21 cellular contexts compared by ENCODE assay signal in the genomic region with DNA sequence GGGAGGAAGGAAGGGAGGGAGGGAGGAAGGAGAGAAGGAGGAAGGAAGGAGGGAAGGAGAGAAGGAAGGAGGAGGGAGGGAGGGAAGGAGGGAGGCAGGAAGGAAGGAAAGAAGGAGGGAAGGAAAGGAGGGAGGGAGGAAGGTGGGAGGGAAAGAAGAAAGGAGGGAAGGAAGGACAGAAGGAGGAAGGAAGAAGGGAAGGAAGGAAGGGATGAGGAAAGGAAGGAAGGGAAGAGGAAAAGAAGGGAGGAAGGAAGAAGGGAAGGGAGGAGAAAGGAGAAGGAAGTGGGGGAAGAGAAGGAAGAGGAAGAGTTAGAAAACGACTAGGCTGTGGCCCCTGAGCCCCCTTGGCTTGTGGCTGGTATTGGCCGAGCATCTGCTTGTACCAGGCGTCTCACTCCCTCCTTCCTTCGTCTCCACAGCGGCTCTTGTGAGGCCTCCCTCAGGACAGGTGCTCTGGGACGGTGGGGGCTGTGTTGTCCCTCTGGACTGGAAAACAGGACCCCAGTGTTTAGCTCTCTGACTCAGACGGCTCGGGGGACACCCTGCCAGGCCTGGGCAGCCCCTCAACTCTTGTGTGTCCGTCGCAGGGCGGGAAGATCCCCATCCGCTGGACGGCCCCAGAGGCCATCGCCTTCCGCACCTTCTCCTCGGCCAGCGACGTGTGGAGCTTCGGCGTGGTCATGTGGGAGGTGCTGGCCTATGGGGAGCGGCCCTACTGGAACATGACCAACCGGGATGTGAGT. TPM values are rescaled to one million over a fixed set of nuclear protein-coding genes. Genes with fewer than 3 reads are reported as not detected.
DNase-seq lines count a peak whose midpoint lies in the region; ATAC-seq and TF ChIP-seq lines count a peak whose summit lies in the region.
"Had no signal": no experiment of that assay in that cellular context is flagged by ENCODE, and none has a peak within 500 bp of the region (broad histone marks: within the 10 kb centered on the region; RNA-seq: fewer than 3 reads in every experiment).

No MANE protein-coding gene starts in this region.

- POLR2A ChIA-PET in WTC11 (lab: Charles Lee): interaction anchor here (0.6 kb wide), 1 partner anchor 74 kb away, joined by 3 read pairs; no protein-coding TSS in a partner anchor
- POLR2A ChIA-PET in activated CD4-positive, alpha-beta T cell treated with anti-CD3 and anti-CD28 coated beads, Interleukin-2, amount 10 ng/mL, durations not matched to agents 7 days and 5 days (lab: Charles Lee): no interaction called here

- CTCF ChIA-PET in WTC11 (lab: Charles Lee): interaction anchor here (0.6 kb wide), 1 partner anchor 41 kb away, joined by 3 read pairs; no protein-coding TSS in a partner anchor
- CTCF ChIA-PET in activated CD4-positive, alpha-beta T cell treated with anti-CD3 and anti-CD28 coated beads, Interleukin-2, amount 10 ng/mL, durations not matched to agents 7 days and 5 days (lab: Charles Lee): interaction anchor here (0.6 kb wide), 1 partner anchor 149 kb away, joined by 3 read pairs; a partner anchor contains a TSS

- no peak overlapping the region for H3K4me3 Mint-ChIP-seq in WTC11
- H3K4me3 Mint-ChIP-seq in activated CD4-positive, alpha-beta T cell treated with anti-CD3 and anti-CD28 coated beads, Interleukin-2, amount 10 ng/mL, durations not matched to agents 7 days and 5 days: no peak overlapping the region
- H3K4me3 Mint-ChIP-seq: activated B cell treated with CpG ODN at 0.5 μM for 24 hours; activated naive CD8-positive, alpha-beta T cell; activated T-cell treated with anti-CD3 and anti-CD28 coated beads, Interleukin-2, amount 50 U/mL, for 72 hours had no signal

- no peak for TF ChIP-seq RAD21 in Ishikawa (IDR thresholded peaks at IDR 0.05; ENCODE audit: low read depth)

- no peak overlapping the region for H2BK12ac ChIP-seq in neuronal stem cell (ENCODE audit: low read length)

- no CpG with 5 or more reads among the region's 22 CpGs for WGBS in neuronal stem cell (ENCODE audit: extremely low coverage in 2 of 2, insufficient read length in 2 of 2, insufficient replicate concordance in 1 of 2), 2 donors

- H3K27ac Mint-ChIP-seq in WTC11: no peak overlapping the region
- H3K27ac Mint-ChIP-seq in activated CD4-positive, alpha-beta T cell treated with anti-CD3 and anti-CD28 coated beads, Interleukin-2, amount 10 ng/mL, durations not matched to agents 7 days and 5 days: no peak overlapping the region
- H3K27ac Mint-ChIP-seq: activated B cell treated with CpG ODN at 0.5 μM for 24 hours; activated naive CD8-positive, alpha-beta T cell; activated T-cell treated with anti-CD3 and anti-CD28 coated beads, Interleukin-2, amount 50 U/mL, for 72 hours had no signal

- no peak overlapping the region for H2BK15ac ChIP-seq in neuronal stem cell (ENCODE audit: low read length)

- H3K4me2 ChIP-seq in neuronal stem cell (ENCODE audit: insufficient read depth, low read length, poor library complexity, severe bottlenecking): no peak overlapping the region

- no peak for TF ChIP-seq CTCF in WTC11 (IDR thresholded peaks at IDR 0.05)

- H3K18ac ChIP-seq in neuronal stem cell (ENCODE audit: low read length): peak overlapping the region; percentile 41

- H3K79me1 ChIP-seq in neuronal stem cell (ENCODE audit: low read depth, low read length): no peaks in the 10 kb centered on the region

- no peak overlapping the region for H4K91ac ChIP-seq in neuronal stem cell (ENCODE audit: low read depth, low read length, poor library complexity)

- peak overlapping the region; percentile 90 for H3K14ac ChIP-seq in neuronal stem cell (ENCODE audit: low read length)

- H3K9me3 Mint-ChIP-seq in WTC11: no peaks in the 10 kb centered on the region
- H3K9me3 Mint-ChIP-seq in activated CD4-positive, alpha-beta T cell treated with anti-CD3 and anti-CD28 coated beads, Interleukin-2, amount 10 ng/mL, durations not matched to agents 7 days and 5 days: no peaks in the 10 kb centered on the region
- H3K9me3 Mint-ChIP-seq: activated B cell treated with CpG ODN at 0.5 μM for 24 hours; activated T-cell treated with anti-CD3 and anti-CD28 coated beads, Interleukin-2, amount 50 U/mL, for 72 hours had no signal

- no peak overlapping the region for H2BK5ac ChIP-seq in neuronal stem cell (ENCODE audit: low read length)

- no peak overlapping the region for H2BK120ac ChIP-seq in neuronal stem cell (ENCODE audit: low read depth, low read length)

- H2AFZ ChIP-seq in neuronal stem cell (ENCODE audit: low read length): no peak overlapping the region

- no peaks in the 10 kb centered on the region for H3K4me1 ChIP-seq in neuronal stem cell (ENCODE audit: control insufficient read depth in 2 of 2, insufficient read depth in 1 of 2, low read depth in 1 of 2, low read length in 2 of 2)
- H3K4me1 ChIP-seq: heart right ventricle, lower lobe of right lung had no signal

- peaks cover 0 to 57% (median 0%) of the 10 kb centered on the region in 3 experiments for H3K27me3 ChIP-seq in neuronal stem cell (ENCODE audit: control insufficient read depth in 3 of 3, insufficient read depth in 3 of 3, low read depth in 1 of 3, low read length in 3 of 3)

- no peaks in the 10 kb centered on the region for H3K36me3 ChIP-seq in neuronal stem cell (replicated peaks in 1 of 2; ENCODE audit: control insufficient read depth in 2 of 2, insufficient read depth in 2 of 2, low read length in 2 of 2)
- H3K36me3 ChIP-seq: heart right ventricle, lower lobe of right lung had no signal

- H3K4me1 Mint-ChIP-seq in WTC11: no peaks in the 10 kb centered on the region
- H3K4me1 Mint-ChIP-seq in activated CD4-positive, alpha-beta T cell treated with anti-CD3 and anti-CD28 coated beads, Interleukin-2, amount 10 ng/mL, durations not matched to agents 7 days and 5 days: no peaks in the 10 kb centered on the region
- H3K4me1 Mint-ChIP-seq: activated B cell treated with CpG ODN at 0.5 μM for 24 hours had no signal

- no peaks in the 10 kb centered on the region for H3K9me3 ChIP-seq in neuronal stem cell (replicated peaks in 1 of 2; ENCODE audit: control insufficient read depth in 2 of 2, insufficient read depth in 1 of 2, low read depth in 1 of 2, low read length in 2 of 2)
- H3K9me3 ChIP-seq: heart right ventricle, lower lobe of right lung had no signal

- no peak overlapping the region for H2AK5ac ChIP-seq in neuronal stem cell (ENCODE audit: low read depth, low read length)

- peak; percentile 89 for ATAC-seq in WTC11
- ATAC-seq: activated T-cell treated with anti-CD3 and anti-CD28 coated beads, Interleukin-2, amount 50 U/mL, for 72 hours had no signal

- H3K36me3 Mint-ChIP-seq in WTC11: no peaks in the 10 kb centered on the region
- no peaks in the 10 kb centered on the region for H3K36me3 Mint-ChIP-seq in activated CD4-positive, alpha-beta T cell treated with anti-CD3 and anti-CD28 coated beads, Interleukin-2, amount 10 ng/mL, durations not matched to agents 7 days and 5 days (ENCODE audit: low read depth)
- H3K36me3 Mint-ChIP-seq: activated naive CD8-positive, alpha-beta T cell had no signal

- H3K9ac ChIP-seq in neuronal stem cell (ENCODE audit: low read depth, low read length, poor library complexity): no peak overlapping the region

- no peak overlapping the region for H3K4ac ChIP-seq in neuronal stem cell (ENCODE audit: low read length)

- H3K27me3 Mint-ChIP-seq in WTC11 (ENCODE audit: low read depth): peaks cover 5% of the 10 kb centered on the region; the same call in 1 of the 2 replicates
- peaks cover 8% of the 10 kb centered on the region for H3K27me3 Mint-ChIP-seq in activated CD4-positive, alpha-beta T cell treated with anti-CD3 and anti-CD28 coated beads, Interleukin-2, amount 10 ng/mL, durations not matched to agents 7 days and 5 days

- H4K8ac ChIP-seq in neuronal stem cell (ENCODE audit: low read depth, low read length): no peak overlapping the region

- no peak overlapping the region for H3K4me3 ChIP-seq in neuronal stem cell (ENCODE audit: low read length in 2 of 2)
- H3K4me3 ChIP-seq: heart right ventricle, lower lobe of right lung had no signal

- DNase-seq in DMS53 (lab: John Stamatoyannopoulos, UW) (peak; percentile 94), WTC11 (ENCODE audit: low spot score) (peak; percentile 46), neuronal stem cell (ENCODE audit: low spot score) (no peak), retina (no peak), AG08396 (ENCODE audit: low spot score) (no peak)
- no peak for DNase-seq in activated CD4-positive, alpha-beta T cell treated with anti-CD3 and anti-CD28 coated beads, Interleukin-2, amount 10 ng/mL, durations not matched to agents 7 days and 5 days
- DNase-seq: activated B cell treated with CpG ODN at 0.5 μM for 24 hours; activated T-cell treated with anti-CD3 and anti-CD28 coated beads, Interleukin-2, amount 50 U/mL, for 72 hours; AML-193; GF-D8; GOT3; heart right ventricle; IMR-90; lower lobe of right lung; MV-4-11; NCI-H2107; occipital lobe; right cardiac atrium; T-helper 2 cell had no signal

- no peak overlapping the region for H3K23ac ChIP-seq in neuronal stem cell (ENCODE audit: low read depth, low read length, poor library complexity)

- H3K27ac ChIP-seq in neuronal stem cell (replicated peaks; ENCODE audit: low read length): no peak overlapping the region
- H3K27ac ChIP-seq: heart right ventricle, lower lobe of right lung had no signal

- TF ChIP-seq EP300 in Ishikawa (IDR thresholded peaks at IDR 0.05; ENCODE audit: borderline replicate concordance): no peak

TF ChIP-seq in Ishikawa, 13 proteins besides CTCF, POLR2A, EP300 and RAD21 (continues in another document):
- TF ChIP-seq FOXM1 (IDR thresholded peaks at IDR 0.05; ENCODE audit: borderline replicate concordance, low read depth): no peak
- TF ChIP-seq EGR1 (IDR thresholded peaks at IDR 0.05): no peak

RNA-seq across cellular contexts. Expression of a gene that starts 36.2 kb away (rescaled TPM):
- 0.50 to 0.92 TPM (median 0.76 TPM) in 3 replicates for total RNA-seq in WTC11 (2021)
- polyA plus RNA-seq in neuronal stem cell (2013, experiment 1 of 2): not detected
- polyA plus RNA-seq in neuronal stem cell (2013, experiment 2 of 2): not detected
- not detected for total RNA-seq in activated CD4-positive, alpha-beta T cell treated with anti-CD3 and anti-CD28 coated beads, Interleukin-2, amount 10 ng/mL, durations not matched to agents 7 days and 5 days
- total RNA-seq: activated B cell treated with CpG ODN at 0.5 μM for 24 hours; activated T-cell treated with anti-CD3 and anti-CD28 coated beads, Interleukin-2, amount 50 U/mL, for 72 hours; IMR-90 had no signal
- polyA plus RNA-seq: IMR-90 had no signal

RNA-seq across cellular contexts. Expression of a gene that starts 37.0 kb away (rescaled TPM):
- total RNA-seq in WTC11 (2021): 3.8 to 7.1 TPM (median 5.6 TPM) in 3 replicates
- polyA plus RNA-seq in neuronal stem cell (2013, experiment 1 of 2): 0.03 TPM
- polyA plus RNA-seq in neuronal stem cell (2013, experiment 2 of 2): 0.04 TPM
- total RNA-seq in activated CD4-positive, alpha-beta T cell treated with anti-CD3 and anti-CD28 coated beads, Interleukin-2, amount 10 ng/mL, durations not matched to agents 7 days and 5 days: not detected
- total RNA-seq: activated B cell treated with CpG ODN at 0.5 μM for 24 hours; activated T-cell treated with anti-CD3 and anti-CD28 coated beads, Interleukin-2, amount 50 U/mL, for 72 hours; IMR-90; lower lobe of right lung; right cardiac atrium had no signal
- polyA plus RNA-seq: IMR-90, right cardiac atrium had no signal

RNA-seq across cellular contexts. Expression of a gene that starts 43.2 kb away (rescaled TPM):
- total RNA-seq in WTC11 (2021): 0.21 to 0.66 TPM (median 0.28 TPM) in 3 replicates
- polyA plus RNA-seq in neuronal stem cell (2013, experiment 1 of 2): not detected
- not detected for polyA plus RNA-seq in neuronal stem cell (2013, experiment 2 of 2)
- not detected for total RNA-seq in activated CD4-positive, alpha-beta T cell treated with anti-CD3 and anti-CD28 coated beads, Interleukin-2, amount 10 ng/mL, durations not matched to agents 7 days and 5 days
- total RNA-seq: activated B cell treated with CpG ODN at 0.5 μM for 24 hours; activated T-cell treated with anti-CD3 and anti-CD28 coated beads, Interleukin-2, amount 50 U/mL, for 72 hours; IMR-90 had no signal
- polyA plus RNA-seq: IMR-90 had no signal

RNA-seq across cellular contexts. Expression of a gene that starts 52.8 kb away (rescaled TPM):
- total RNA-seq in WTC11 (2021): 0.61 to 1.1 TPM (median 0.62 TPM) in 3 replicates
- polyA plus RNA-seq in neuronal stem cell (2013, experiment 1 of 2): not detected
- not detected for polyA plus RNA-seq in neuronal stem cell (2013, experiment 2 of 2)
- not detected for total RNA-seq in activated CD4-positive, alpha-beta T cell treated with anti-CD3 and anti-CD28 coated beads, Interleukin-2, amount 10 ng/mL, durations not matched to agents 7 days and 5 days
- total RNA-seq: activated B cell treated with CpG ODN at 0.5 μM for 24 hours; activated T-cell treated with anti-CD3 and anti-CD28 coated beads, Interleukin-2, amount 50 U/mL, for 72 hours; IMR-90 had no signal
- polyA plus RNA-seq: IMR-90 had no signal

Comparison
In these comparisons a context has a peak if more than half of its experiments do, and no peak if none do; other contexts are left out.
1. DNase-seq: peak in DMS53 (single experiment) and WTC11 (single experiment); none in neuronal stem cell (single experiment), activated CD4-positive, alpha-beta T cell treated with anti-CD3 and anti-CD28 coated beads, Interleukin-2, amount 10 ng/mL, durations not matched to agents 7 days and 5 days (single experiment), retina (single experiment) and AG08396 (single experiment).